ENCODE assay signal across 27 cellular contexts in genomic region chr3:197040679-197041078, GRCh38.
"Had no signal": no experiment of that assay in that cellular context is flagged by ENCODE, and none has a peak within 500 bp of the region (broad histone marks: within the 10 kb centered on the region; RNA-seq: fewer than 3 reads in every experiment).

No MANE protein-coding gene starts in this region.

- H3K27ac ChIP-seq: hepatocyte, neural progenitor cell, neutrophil, ovary, sigmoid colon, testis, thyroid gland, transverse colon, upper lobe of left lung, vagina had no signal

- H3K4me3 ChIP-seq: hepatocyte, lung, neural progenitor cell, ovary, sigmoid colon, smooth muscle cell, testis, thyroid gland, transverse colon, upper lobe of left lung, vagina had no signal

- DNase-seq: islet precursor cell; mesendoderm; naive B cell; natural killer cell; nephron progenitor cell; occipital lobe; ovary; right cardiac atrium; sigmoid colon; stimulated activated CD4-positive, alpha-beta T cell treated with anti-CD3 and anti-CD28 coated beads, Interleukin-1b, Interleukin-23, amount 100 ng/mL, for 48 hours; stimulated activated CD4-positive, alpha-beta T cell treated with anti-CD3 and anti-CD28 coated beads, Interleukin-2, amount 100 ng/mL, for 48 hours; stimulated activated CD4-positive, alpha-beta T cell treated with anti-CD3 and anti-CD28 coated beads, Interleukin-4, amount 100 ng/mL, for 4 hours; stimulated activated CD8-positive, alpha-beta memory T cell treated with anti-CD3 and anti-CD28 coated beads, Interleukin-4, amount 100 ng/mL, for 48 hours; stimulated activated naive CD4-positive, alpha-beta T cell treated with Interleukin-2 at 50 U/mL for 16 hours; stimulated activated naive CD8-positive, alpha-beta T cell treated with anti-CD3 and anti-CD28 coated beads, Interleukin-15, amount 100 ng/mL, for 72 hours; testis; thyroid gland; transverse colon; upper lobe of left lung had no signal

- H3K4me1 ChIP-seq: neural progenitor cell, testis, transverse colon, upper lobe of left lung, vagina had no signal

- H3K27me3 ChIP-seq: hepatocyte, ovary, sigmoid colon, testis, thyroid gland, upper lobe of left lung, vagina had no signal

- ATAC-seq: left lobe of liver; natural killer cell; right cardiac atrium; stimulated activated memory B cell treated with anti-CD40 and anti-IgM and Interleukin-4, amounts not matched to agents 10 μg/mL and 1 μg/mL and 100 μg/mL, for 72 hours; stimulated activated naive CD8-positive, alpha-beta T cell treated with anti-CD3 and anti-CD28 coated beads, Interleukin-15, amount 100 ng/mL, for 72 hours had no signal

- H3K36me3 ChIP-seq: ovary had no signal

- H3K9me3 ChIP-seq: neutrophil, ovary, sigmoid colon, testis, thyroid gland, transverse colon, upper lobe of left lung, vagina had no signal
